Comparison of ENCODE assay signal across 8 cellular contexts in the genomic region with DNA sequence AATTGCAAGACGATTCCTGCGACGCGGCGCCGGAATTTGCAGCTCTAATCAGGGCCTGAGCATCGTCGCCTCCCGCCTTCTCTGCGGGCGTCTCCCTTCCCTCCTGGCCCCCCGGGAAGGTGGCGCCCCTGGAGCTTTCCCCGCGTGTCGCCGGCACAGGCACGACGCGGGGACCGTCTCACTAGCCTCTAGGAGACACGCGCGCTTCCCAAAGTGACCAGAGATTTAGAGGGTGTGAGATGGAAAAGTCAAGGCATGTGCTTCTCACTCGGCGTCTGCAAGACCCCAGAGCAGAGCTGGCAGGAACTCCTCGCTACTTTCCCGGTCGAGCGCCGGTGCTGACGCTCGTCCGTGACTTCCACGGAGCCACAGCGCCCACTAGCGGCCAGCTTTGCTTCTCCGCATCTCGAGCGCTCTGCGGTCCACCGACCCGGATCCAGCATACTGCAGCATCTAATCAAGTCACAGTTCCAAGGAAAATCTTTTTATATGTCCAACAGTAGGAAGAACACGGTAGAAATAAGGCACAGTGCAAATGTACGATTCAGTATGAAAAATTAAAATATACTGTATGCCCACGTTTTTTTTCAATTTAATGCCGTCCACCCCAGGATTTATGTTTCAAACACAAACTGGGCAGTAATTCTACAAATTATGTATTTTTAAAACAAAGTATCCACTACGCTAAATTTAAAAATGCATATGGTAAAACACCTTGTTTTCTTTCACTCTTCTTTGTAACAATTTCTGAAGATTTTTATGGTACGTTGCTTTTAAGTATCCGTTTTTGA. TPM values are rescaled to one million over a fixed set of nuclear protein-coding genes. Genes with fewer than 3 reads are reported as not detected.
A peak's percentile ranks its signal among the peaks of the same experiment; 100 is the strongest.
DNase-seq lines count a peak whose midpoint lies in the region; ATAC-seq and TF ChIP-seq lines count a peak whose summit lies in the region.

No MANE protein-coding gene starts in this region.

- TF ChIP-seq CTCF in GM23338 (conservative IDR thresholded peaks at IDR 0.05; ENCODE audit: low read depth in 2 of 2) = peak; percentile 88 to 98
- TF ChIP-seq CTCF in osteoblast (IDR thresholded peaks at IDR 0.05; ENCODE audit: extremely low read depth, low read depth, low read length) = peak; percentile 98
- peak; percentile 88 to 95 (median 90) for TF ChIP-seq CTCF in testis (IDR thresholded peaks at IDR 0.05)

- TF ChIP-seq POLR2A in testis (IDR thresholded peaks at IDR 0.05) = no peak

- H3K27me3 Mint-ChIP-seq in GM23338 (ENCODE audit: insufficient read depth, low read depth, poor library complexity) = peaks cover 21% of the 10 kb centered on the region

- H3K36me3 ChIP-seq in GM23338 (ENCODE audit: insufficient read depth) (no peaks in the 10 kb centered on the region), osteoblast (ENCODE audit: insufficient read depth, low read length) (peaks cover 5% of the 10 kb centered on the region), testis (ENCODE audit: low read depth, missing control alignments) (no peaks in the 10 kb centered on the region)

- H4K20me1 ChIP-seq in GM23338 (replicated peaks; ENCODE audit: insufficient read depth) (0 out of 2 replicates have a peak, but pooled peaks cover 13% of the 10 kb centered on the region), osteoblast (ENCODE audit: insufficient read depth, low read length) (peaks cover 5% of the 10 kb centered on the region)

- no peaks in the 10 kb centered on the region for H3K9me2 ChIP-seq in GM23338 (ENCODE audit: insufficient read depth)

- H3K9me3 Mint-ChIP-seq in GM23338 = no peaks in the 10 kb centered on the region; the same call in 2 of the 3 replicates

- peaks cover 28% of the 10 kb centered on the region for H3K27me3 ChIP-seq in GM23338 (ENCODE audit: insufficient read depth)
- H3K27me3 ChIP-seq in osteoblast (ENCODE audit: insufficient read depth, low read length) = no peaks in the 10 kb centered on the region
- H3K27me3 ChIP-seq in testis = no peaks in the 10 kb centered on the region

- peak overlapping the region; percentile 58 for H3K4me3 ChIP-seq in GM23338
- H3K4me3 ChIP-seq in osteoblast (ENCODE audit: insufficient read depth, low read length) = peak overlapping the region; percentile 85
- peak overlapping the region; percentile 65 to 67 for H3K4me3 ChIP-seq in testis

- intact Hi-C loops in testis (cut with DNase I; ENCODE audit: low total_unique reads) = no loop called here

- no peak overlapping the region for H3K27ac Mint-ChIP-seq in GM23338

- no peaks in the 10 kb centered on the region for H3K9me3 ChIP-seq in osteoblast (ENCODE audit: low read depth, low read length)
- no peaks in the 10 kb centered on the region for H3K9me3 ChIP-seq in testis

- H3K4me1 ChIP-seq in GM23338 (ENCODE audit: insufficient read depth) (peaks cover 28% of the 10 kb centered on the region), osteoblast (ENCODE audit: insufficient read depth, low read length) (peaks cover 11% of the 10 kb centered on the region), testis (peaks cover 12% of the 10 kb centered on the region)

- H2AFZ ChIP-seq in GM23338 (peak overlapping the region; percentile 49), osteoblast (ENCODE audit: low read length) (peak overlapping the region; percentile 21)

- H3K36me3 Mint-ChIP-seq in GM23338 (ENCODE audit: low read depth) = peaks cover 8% of the 10 kb centered on the region

- H3K4me2 ChIP-seq in GM23338 (peak overlapping the region; percentile 84), osteoblast (ENCODE audit: insufficient read depth, low read length) (peak overlapping the region; percentile 93)

- DNase-seq in EL = peak; percentile 81
- peak; percentile 96 for DNase-seq in GM23338 (ENCODE audit: low spot score)
- peak; percentile 87 for DNase-seq in LoVo (ENCODE audit: low spot score)
- DNase-seq in SK-N-DZ (ENCODE audit: low spot score) = peak; percentile 87
- DNase-seq in activated naive CD4-positive, alpha-beta T cell treated with anti-CD3 and anti-CD28 coated beads, Interleukin-2, amount 50 U/mL, for 16 hours = peak; percentile 88
- peak; percentile 88 for DNase-seq in globus pallidus (ENCODE audit: low spot score)
- peak; percentile 98 for DNase-seq in osteoblast (ENCODE audit: insufficient read length, low spot score, missing footprints)
- DNase-seq in testis = peak; percentile 95

- H3K79me2 ChIP-seq in GM23338 (replicated peaks; ENCODE audit: insufficient read depth) = peaks cover 19% of the 10 kb centered on the region
- peaks cover 33% of the 10 kb centered on the region for H3K79me2 ChIP-seq in osteoblast (ENCODE audit: insufficient read depth, low read length)

- 4 to 6% methylated on average over 40 to 46 of the region's 50 CpGs for WGBS in testis, 2 donors

- ATAC-seq in GM23338 = peak; percentile 46

- H3K4me1 Mint-ChIP-seq in GM23338 = peaks cover 26% of the 10 kb centered on the region

- no peak overlapping the region for H3K27ac ChIP-seq in GM23338 (ENCODE audit: low read depth)
- H3K27ac ChIP-seq in osteoblast (ENCODE audit: low read depth, low read length) = no peak overlapping the region
- H3K27ac ChIP-seq in testis = peak overlapping the region; percentile 25 to 39

- H3K4me3 Mint-ChIP-seq in GM23338 = peak overlapping the region; percentile 77

- no peaks in the 10 kb centered on the region for H3F3A ChIP-seq in GM23338 (replicated peaks; ENCODE audit: low read depth)

TF ChIP-seq in GM23338, 12 proteins besides CTCF, POLR2A, EP300 and RAD21:
- no peak for TF ChIP-seq EZH2phosphoT487 (IDR thresholded peaks at IDR 0.05; ENCODE audit: unreplicated experiment)
- no peak for TF ChIP-seq ZNF114 (CRISPR knock-in tag; IDR thresholded peaks at IDR 0.05)
- TF ChIP-seq, protein P1, sequence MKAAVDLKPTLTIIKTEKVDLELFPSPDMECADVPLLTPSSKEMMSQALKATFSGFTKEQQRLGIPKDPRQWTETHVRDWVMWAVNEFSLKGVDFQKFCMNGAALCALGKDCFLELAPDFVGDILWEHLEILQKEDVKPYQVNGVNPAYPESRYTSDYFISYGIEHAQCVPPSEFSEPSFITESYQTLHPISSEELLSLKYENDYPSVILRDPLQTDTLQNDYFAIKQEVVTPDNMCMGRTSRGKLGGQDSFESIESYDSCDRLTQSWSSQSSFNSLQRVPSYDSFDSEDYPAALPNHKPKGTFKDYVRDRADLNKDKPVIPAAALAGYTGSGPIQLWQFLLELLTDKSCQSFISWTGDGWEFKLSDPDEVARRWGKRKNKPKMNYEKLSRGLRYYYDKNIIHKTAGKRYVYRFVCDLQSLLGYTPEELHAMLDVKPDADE (IDR thresholded peaks at IDR 0.05) = no peak
- TF ChIP-seq CREB1 (CRISPR knock-in tag; IDR thresholded peaks at IDR 0.05; ENCODE audit: low read depth) = peak; percentile 61
- TF ChIP-seq, protein P2, sequence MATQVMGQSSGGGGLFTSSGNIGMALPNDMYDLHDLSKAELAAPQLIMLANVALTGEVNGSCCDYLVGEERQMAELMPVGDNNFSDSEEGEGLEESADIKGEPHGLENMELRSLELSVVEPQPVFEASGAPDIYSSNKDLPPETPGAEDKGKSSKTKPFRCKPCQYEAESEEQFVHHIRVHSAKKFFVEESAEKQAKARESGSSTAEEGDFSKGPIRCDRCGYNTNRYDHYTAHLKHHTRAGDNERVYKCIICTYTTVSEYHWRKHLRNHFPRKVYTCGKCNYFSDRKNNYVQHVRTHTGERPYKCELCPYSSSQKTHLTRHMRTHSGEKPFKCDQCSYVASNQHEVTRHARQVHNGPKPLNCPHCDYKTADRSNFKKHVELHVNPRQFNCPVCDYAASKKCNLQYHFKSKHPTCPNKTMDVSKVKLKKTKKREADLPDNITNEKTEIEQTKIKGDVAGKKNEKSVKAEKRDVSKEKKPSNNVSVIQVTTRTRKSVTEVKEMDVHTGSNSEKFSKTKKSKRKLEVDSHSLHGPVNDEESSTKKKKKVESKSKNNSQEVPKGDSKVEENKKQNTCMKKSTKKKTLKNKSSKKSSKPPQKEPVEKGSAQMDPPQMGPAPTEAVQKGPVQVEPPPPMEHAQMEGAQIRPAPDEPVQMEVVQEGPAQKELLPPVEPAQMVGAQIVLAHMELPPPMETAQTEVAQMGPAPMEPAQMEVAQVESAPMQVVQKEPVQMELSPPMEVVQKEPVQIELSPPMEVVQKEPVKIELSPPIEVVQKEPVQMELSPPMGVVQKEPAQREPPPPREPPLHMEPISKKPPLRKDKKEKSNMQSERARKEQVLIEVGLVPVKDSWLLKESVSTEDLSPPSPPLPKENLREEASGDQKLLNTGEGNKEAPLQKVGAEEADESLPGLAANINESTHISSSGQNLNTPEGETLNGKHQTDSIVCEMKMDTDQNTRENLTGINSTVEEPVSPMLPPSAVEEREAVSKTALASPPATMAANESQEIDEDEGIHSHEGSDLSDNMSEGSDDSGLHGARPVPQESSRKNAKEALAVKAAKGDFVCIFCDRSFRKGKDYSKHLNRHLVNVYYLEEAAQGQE (IDR thresholded peaks at IDR 0.05; ENCODE audit: unreplicated experiment) = no peak

RNA-seq across cellular contexts. Expression of a gene that starts 1.0 kb away (rescaled TPM):
- total RNA-seq in GM23338 (2014; rRNA removed; shearing (Covaris generic)) = 8.3 and 10.9 TPM in 2 replicates
- polyA plus RNA-seq in GM23338 (2016; fragmentation: Nextera tagmentation; extraction: Ambion mirVana) (5.5 and 5.7 TPM in 2 replicates), testis (ENCODE audit: insufficient read depth, low read depth, low replicate concordance) (17.4 TPM)
- polyA plus RNA-seq in SK-N-DZ (2014; cell fraction: cytosol; rRNA removed) = 5.8 and 5.9 TPM in 2 replicates
- 4.6 TPM in 2 replicates for polyA plus RNA-seq in SK-N-DZ (2014; cell fraction: nucleus; rRNA removed)
- total RNA-seq in osteoblast (10.0 and 17.0 TPM in 2 replicates), testis (10 to 100 TPM; 24.7 to 37.7 TPM)

RNA-seq across cellular contexts. Expression of a gene that starts 31.5 kb away (rescaled TPM):
- total RNA-seq in GM23338 (2014; rRNA removed; shearing (Covaris generic)) = 92.2 and 108 TPM in 2 replicates
- polyA plus RNA-seq in GM23338 (2016; fragmentation: Nextera tagmentation; extraction: Ambion mirVana) (159 and 166 TPM in 2 replicates), testis (ENCODE audit: insufficient read depth, low read depth, low replicate concordance) (67.6 TPM)
- polyA plus RNA-seq in SK-N-DZ (2014; cell fraction: cytosol; rRNA removed) = 130 and 143 TPM in 2 replicates
- polyA plus RNA-seq in SK-N-DZ (2014; cell fraction: nucleus; rRNA removed) = 867 and 1,028 TPM in 2 replicates
- total RNA-seq in osteoblast (42.0 and 51.0 TPM in 2 replicates), testis (100 to 1,000 TPM; 148 to 164 TPM)

Comparison
In these comparisons a context has a peak if more than half of its experiments do, and no peak if none do; other contexts are left out.
1. H3K27ac ChIP-seq: peak in testis (2 of 2); none in GM23338 (single experiment) and osteoblast (single experiment).
2. Peak in every context shown above with its lines, with median percentiles within 50 percentile points of each other: DNase-seq, H3K4me3 ChIP-seq and CTCF ChIP-seq.